In genomic region chr7:73851410-73852338, GRCh38 we compare ENCODE assay signal across 8 cellular contexts. TPM values are rescaled to one million over a fixed set of nuclear protein-coding genes. Genes with fewer than 3 reads are reported as not detected.
A peak's percentile ranks its signal among the peaks of the same experiment; 100 is the strongest.
DNase-seq lines count a peak whose midpoint lies in the region; ATAC-seq and TF ChIP-seq lines count a peak whose summit lies in the region.

No MANE protein-coding gene starts in this region.

- H3K4me1 ChIP-seq in OCI-LY3 (ENCODE audit: low read length) (peaks cover 37% of the 10 kb centered on the region), mammary epithelial cell (ENCODE audit: insufficient read depth, low read length) (peaks cover 43% of the 10 kb centered on the region), mucosa of descending colon (ENCODE audit: low read depth) (peaks cover 15% of the 10 kb centered on the region)

- H4K20me1 ChIP-seq in OCI-LY3 (ENCODE audit: insufficient read depth, low read length): no peaks in the 10 kb centered on the region
- no peaks in the 10 kb centered on the region for H4K20me1 ChIP-seq in mammary epithelial cell (ENCODE audit: insufficient read depth, low read length)

- ATAC-seq in Right ventricle myocardium inferior (peak; percentile 49), HG02884 (IDR thresholded peaks at IDR 0.05; ENCODE audit: unreplicated experiment) (peak; percentile 76), mucosa of descending colon (peak; percentile 66), GM19395 (IDR thresholded peaks at IDR 0.05; ENCODE audit: unreplicated experiment) (no peak)

- 10% methylated on average over 7 of the region's 8 CpGs for WGBS in mammary epithelial cell (ENCODE audit: low coverage, missing lambda C conversion rate)

- H3K9ac ChIP-seq in OCI-LY3 (ENCODE audit: low read length) (peak overlapping the region; percentile 55), mammary epithelial cell (ENCODE audit: insufficient read depth, low read length) (peak overlapping the region; percentile 77)

- in situ Hi-C loops in mammary epithelial cell (cut with MboI; ENCODE audit: low sequenced_read_pairs in 2 of 2): loop anchor here (10.0 to 25.0 kb wide), 3 partner anchors 47 to 336 kb away; partner anchors contain the start of gene MLXIPL (in 1 of the 2)

- TF ChIP-seq CTCF in OCI-LY3 (IDR thresholded peaks at IDR 0.05; ENCODE audit: low read depth, low read length): no peak
- TF ChIP-seq CTCF in mammary epithelial cell (conservative IDR thresholded peaks at IDR 0.05 in 1 of 2, IDR thresholded peaks at IDR 0.05 in 1 of 2; ENCODE audit: extremely low read depth in 1 of 2, insufficient read depth in 1 of 2, low read depth in 1 of 2, low read length in 2 of 2): no peak
- TF ChIP-seq CTCF in mucosa of descending colon (IDR thresholded peaks at IDR 0.05): no peak

- H3K79me2 ChIP-seq in OCI-LY3 (ENCODE audit: low read length) (no peaks in the 10 kb centered on the region), mammary epithelial cell (ENCODE audit: insufficient read depth, low read length) (no peaks in the 10 kb centered on the region)

- DNase-seq in Right ventricle myocardium inferior (ENCODE audit: missing footprints) (no peak), cardiac septum (ENCODE audit: low spot score) (no peak), mammary epithelial cell (peak; percentile 100), mucosa of descending colon (peak in 1 of 3 donors; percentile 3), cerebellum (ENCODE audit: low spot score) (no peak)

- H3K4me3 ChIP-seq in OCI-LY3 (ENCODE audit: low read length) (peak overlapping the region; percentile 26; the same call in 1 of the 2 replicates), mammary epithelial cell (replicated peaks in 1 of 3; ENCODE audit: insufficient read depth in 1 of 3, low read depth in 2 of 3, low read length in 3 of 3) (no peak overlapping the region), mucosa of descending colon (no peak overlapping the region)

- H3K27ac ChIP-seq in OCI-LY3 (ENCODE audit: low read length) (peak overlapping the region; percentile 77), mammary epithelial cell (ENCODE audit: insufficient read depth, low read depth, low read length) (peak overlapping the region; percentile 98)

- peak overlapping the region; percentile 2; the same call in 1 of the 2 replicates for H2AFZ ChIP-seq in OCI-LY3 (ENCODE audit: low read depth, low read length)
- H2AFZ ChIP-seq in mammary epithelial cell (ENCODE audit: low read depth, low read length): no peak overlapping the region

- CTCF ChIA-PET in mammary epithelial cell (lab: Charles Lee; ENCODE audit: low non-redundant PET): interaction anchor here (0.9 kb wide), 1 partner anchor 117 kb away, joined by 4 read pairs; no protein-coding TSS in a partner anchor

- peaks cover 9% of the 10 kb centered on the region; the same call in 1 of the 2 replicates for H3K9me3 ChIP-seq in OCI-LY3 (ENCODE audit: insufficient read depth, low read length)
- no peaks in the 10 kb centered on the region for H3K9me3 ChIP-seq in mammary epithelial cell (replicated peaks; ENCODE audit: insufficient read depth, low read length)
- H3K9me3 ChIP-seq in mucosa of descending colon: no peaks in the 10 kb centered on the region

- H3K4me2 ChIP-seq in OCI-LY3 (ENCODE audit: low read length) (peak overlapping the region; percentile 66), mammary epithelial cell (ENCODE audit: insufficient read depth, low read depth, low read length) (peak overlapping the region; percentile 49)

- peaks cover 16% of the 10 kb centered on the region for H3K27me3 ChIP-seq in OCI-LY3 (ENCODE audit: low read depth, low read length)
- H3K27me3 ChIP-seq in mammary epithelial cell (ENCODE audit: insufficient read depth, low read length): no peaks in the 10 kb centered on the region

- intact Hi-C loops in Right ventricle myocardium inferior (cut with DNase I): no loop called here
- intact Hi-C loops in cardiac septum (cut with DNase I): no loop called here
- intact Hi-C loops in mammary epithelial cell (cut with micrococcal nuclease): loop anchor here (1.0 kb wide), 3 partner anchors 9 to 113 kb away; partner anchors contain the start of genes ABHD11 and METTL27
- intact Hi-C loops in mucosa of descending colon (cut with DNase I, micrococcal nuclease): no loop called here

- H3K36me3 ChIP-seq in OCI-LY3 (replicated peaks; ENCODE audit: low read depth, low read length) (no peaks in the 10 kb centered on the region), mammary epithelial cell (ENCODE audit: insufficient read depth, low read length) (no peaks in the 10 kb centered on the region), mucosa of descending colon (ENCODE audit: low read depth) (no peaks in the 10 kb centered on the region)

- BruUV-seq in mammary epithelial cell (replicated peaks; lab: Mats Ljungman, UMichigan): no TSS peak

- dilution Hi-C loops in mammary epithelial cell (cut with HindIII; ENCODE audit: low sequenced_read_pairs): no loop called here

RNA-seq across cellular contexts. Expression of gene TMEM270, which starts 9.3 kb away (rescaled TPM):
- not detected for total RNA-seq in Right ventricle myocardium inferior
- not detected for total RNA-seq in cardiac septum
- not detected for total RNA-seq in mammary epithelial cell
- polyA plus RNA-seq in mammary epithelial cell: not detected
- polyA minus RNA-seq in mammary epithelial cell: not detected
- total RNA-seq in mucosa of descending colon: not detected
- not detected for total RNA-seq in cerebellum

RNA-seq across cellular contexts. Expression of gene METTL27, which starts 9.4 kb away (rescaled TPM):
- total RNA-seq in Right ventricle myocardium inferior: 0.27 TPM
- total RNA-seq in cardiac septum: 0.35 TPM
- 1 to 10 TPM; 8.5 to 9.1 TPM for total RNA-seq in mammary epithelial cell
- 11.0 TPM for polyA plus RNA-seq in mammary epithelial cell
- 3.6 TPM for polyA minus RNA-seq in mammary epithelial cell
- 1 to 10 TPM; 1.6 to 4.6 (median 2.4) TPM for total RNA-seq in mucosa of descending colon
- total RNA-seq in cerebellum: 2.5 TPM

RNA-seq across cellular contexts. Expression of gene CLDN4, which starts 20.9 kb away (rescaled TPM):
- total RNA-seq in Right ventricle myocardium inferior (not detected), cardiac septum (not detected), mammary epithelial cell (10 to 100 TPM in 1 of 2 donors, 1 to 10 TPM in 1; 6.2 to 11.7 TPM), mucosa of descending colon (1,000 to 10,000 TPM in 2 of 3 donors, 100 to 1,000 TPM in 1; 450 to 1,208 (median 1,043) TPM), cerebellum (2.7 TPM)
- 18.7 TPM for polyA plus RNA-seq in mammary epithelial cell
- polyA minus RNA-seq in mammary epithelial cell: 6.8 TPM

Comparison
In these comparisons a context has a peak if more than half of its experiments do, and no peak if none do; other contexts are left out.
1. RNA of gene CLDN4, which starts 20.9 kb away (total RNA-seq): 450 to 1,208 TPM in mucosa of descending colon; 6.2 to 11.7 TPM in mammary epithelial cell, 2.7 TPM in cerebellum (single experiment), not detected in Right ventricle myocardium inferior (single experiment) and not detected in cardiac septum (single experiment); every median in the first group is over 10 times any median in the second.